In the genomic region with DNA sequence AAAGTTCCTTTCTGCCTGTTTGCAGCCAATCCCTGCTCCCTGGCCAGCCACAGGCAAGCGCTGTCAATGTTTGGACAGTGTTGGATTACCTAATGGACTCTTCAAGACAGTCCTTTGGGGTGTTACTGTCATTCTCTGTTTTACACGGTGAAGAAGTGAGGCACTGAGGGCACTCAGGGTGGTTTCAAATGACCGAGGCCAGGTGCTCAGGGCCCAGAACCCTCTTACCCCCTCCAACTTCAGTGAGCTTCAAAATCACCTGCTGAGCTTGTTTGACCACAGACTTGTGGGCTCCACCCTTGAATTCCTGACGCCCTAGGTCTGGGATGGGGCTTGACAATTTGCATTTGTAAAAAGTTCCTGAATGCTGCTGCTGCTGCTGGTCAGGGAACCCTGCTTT, we compare ENCODE assay signal across 12 cellular contexts.
DNase-seq lines count a peak whose midpoint lies in the region; ATAC-seq and TF ChIP-seq lines count a peak whose summit lies in the region.
"Had no signal": no experiment of that assay in that cellular context is flagged by ENCODE, and none has a peak within 500 bp of the region (broad histone marks: within the 10 kb centered on the region; RNA-seq: fewer than 3 reads in every experiment).

No MANE protein-coding gene starts in this region.

- H3K36me3 Mint-ChIP-seq in CD8-positive, alpha-beta T cell, result no peaks in the 10 kb centered on the region

- H3K9me3 Mint-ChIP-seq in CD8-positive, alpha-beta T cell, result no peaks in the 10 kb centered on the region

- peak; percentile 32 for ATAC-seq in Right ventricle myocardium superior (ENCODE audit: poor library complexity)
- peak; percentile 83 for ATAC-seq in upper lobe of right lung
- ATAC-seq in CD8-positive, alpha-beta T cell, result no peak

- 0 out of 2 replicates have a peak overlapping the region, but pooled peaks have one; percentile 5 for H3K4me3 ChIP-seq in iPS-20b (ENCODE audit: low read length)
- H3K4me3 ChIP-seq in upper lobe of right lung, result no peak overlapping the region
- H3K4me3 ChIP-seq in Karpas-422 (ENCODE audit: low read length), result no peak overlapping the region
- H3K4me3 ChIP-seq in CD8-positive, alpha-beta T cell (ENCODE audit: low read depth, low read length), result no peak overlapping the region

- DNase-seq in Right ventricle myocardium superior (no peak), cardiac septum (ENCODE audit: low spot score) (no peak), NCI-H69 (lab: John Stamatoyannopoulos, UW) (peak; percentile 97), upper lobe of right lung (no peak), Karpas-422 (no peak), hepatic stellate cell (ENCODE audit: low spot score) (no peak)
- no peak for DNase-seq in CD8-positive, alpha-beta T cell
- DNase-seq: activated CD8-positive, alpha-beta memory T cell treated with anti-CD3 and anti-CD28 coated beads for 24 hours; EL; NCI-H2171 had no signal

- no peaks in the 10 kb centered on the region for H3K27me3 Mint-ChIP-seq in CD8-positive, alpha-beta T cell (ENCODE audit: low read depth)

- no peaks in the 10 kb centered on the region for H3K4me1 Mint-ChIP-seq in CD8-positive, alpha-beta T cell (ENCODE audit: low read depth)

- no peak for TF ChIP-seq CTCF in upper lobe of right lung (IDR thresholded peaks at IDR 0.05)
- TF ChIP-seq CTCF in CD8-positive, alpha-beta T cell (IDR thresholded peaks at IDR 0.05), result no peak

- no peak overlapping the region for H3K4me3 Mint-ChIP-seq in CD8-positive, alpha-beta T cell

- H3K4me2 ChIP-seq in Karpas-422 (ENCODE audit: low read depth, low read length, poor library complexity, severe bottlenecking), result no peak overlapping the region

- H3K9me2 ChIP-seq in Karpas-422 (replicated peaks; ENCODE audit: insufficient read depth, low read length), result no peaks in the 10 kb centered on the region

- H3K9ac ChIP-seq in iPS-20b (ENCODE audit: low read depth, low read length) (no peak overlapping the region), Karpas-422 (ENCODE audit: low read length) (no peak overlapping the region)

- H4K20me1 ChIP-seq in Karpas-422 (ENCODE audit: insufficient read depth, low read depth, low read length), result no peaks in the 10 kb centered on the region

- no peak overlapping the region for H3K27ac Mint-ChIP-seq in CD8-positive, alpha-beta T cell

- no peaks in the 10 kb centered on the region for H3K79me2 ChIP-seq in Karpas-422 (ENCODE audit: low read length)

- no peak overlapping the region for H2AFZ ChIP-seq in Karpas-422 (ENCODE audit: low read length)

- intact Hi-C loops in Right ventricle myocardium superior (cut with DNase I) (no loop called here), cardiac septum (cut with DNase I) (no loop called here), upper lobe of right lung (cut with DNase I) (no loop called here)
- intact Hi-C loops in CD8-positive, alpha-beta T cell (cut with DNase I, micrococcal nuclease), result no loop called here

- CTCF ChIA-PET in CD8-positive, alpha-beta T cell (lab: Charles Lee), result interaction anchor here (0.9 kb wide), 2 partner anchors 24 to 835 kb away, joined by 3 read pairs; no protein-coding TSS in a partner anchor

- H3K36me3 ChIP-seq in iPS-20b (ENCODE audit: insufficient read depth, low read depth, low read length), result no peaks in the 10 kb centered on the region
- H3K36me3 ChIP-seq in upper lobe of right lung, result no peaks in the 10 kb centered on the region
- H3K36me3 ChIP-seq in Karpas-422 (ENCODE audit: insufficient read depth, low read length), result no peaks in the 10 kb centered on the region
- no peaks in the 10 kb centered on the region for H3K36me3 ChIP-seq in CD8-positive, alpha-beta T cell (ENCODE audit: insufficient read depth, low read length)

- POLR2A ChIA-PET in CD8-positive, alpha-beta T cell (lab: Charles Lee), result no interaction called here

- H3K27ac ChIP-seq in iPS-20b (ENCODE audit: low read length) (no peak overlapping the region), upper lobe of right lung (peak overlapping the region; percentile 51), Karpas-422 (ENCODE audit: low read length) (no peak overlapping the region)
- no peak overlapping the region for H3K27ac ChIP-seq in CD8-positive, alpha-beta T cell (ENCODE audit: low read depth, low read length)
- H3K27ac ChIP-seq: 22Rv1 had no signal

- H3K4me1 ChIP-seq in iPS-20b (ENCODE audit: insufficient read depth, low read length), result peaks cover 23% of the 10 kb centered on the region
- H3K4me1 ChIP-seq in upper lobe of right lung, result peaks cover 16% of the 10 kb centered on the region
- no peaks in the 10 kb centered on the region for H3K4me1 ChIP-seq in Karpas-422 (ENCODE audit: low read length)
- H3K4me1 ChIP-seq in CD8-positive, alpha-beta T cell (ENCODE audit: insufficient read depth, low read length), result no peaks in the 10 kb centered on the region

- H3K27me3 ChIP-seq in iPS-20b (ENCODE audit: insufficient read depth, low read length) (no peaks in the 10 kb centered on the region), upper lobe of right lung (no peaks in the 10 kb centered on the region), Karpas-422 (ENCODE audit: low read length) (no peaks in the 10 kb centered on the region)
- H3K27me3 ChIP-seq in CD8-positive, alpha-beta T cell (ENCODE audit: insufficient read depth, low read length), result no peaks in the 10 kb centered on the region

- H3K9me3 ChIP-seq in iPS-20b (ENCODE audit: insufficient read depth, low read depth, low read length) (no peaks in the 10 kb centered on the region), upper lobe of right lung (no peaks in the 10 kb centered on the region), Karpas-422 (ENCODE audit: low read length) (no peaks in the 10 kb centered on the region)
- H3K9me3 ChIP-seq in CD8-positive, alpha-beta T cell (ENCODE audit: low read length), result no peaks in the 10 kb centered on the region
